ENCODE assay signal across 8 cellular contexts in the genomic region with DNA sequence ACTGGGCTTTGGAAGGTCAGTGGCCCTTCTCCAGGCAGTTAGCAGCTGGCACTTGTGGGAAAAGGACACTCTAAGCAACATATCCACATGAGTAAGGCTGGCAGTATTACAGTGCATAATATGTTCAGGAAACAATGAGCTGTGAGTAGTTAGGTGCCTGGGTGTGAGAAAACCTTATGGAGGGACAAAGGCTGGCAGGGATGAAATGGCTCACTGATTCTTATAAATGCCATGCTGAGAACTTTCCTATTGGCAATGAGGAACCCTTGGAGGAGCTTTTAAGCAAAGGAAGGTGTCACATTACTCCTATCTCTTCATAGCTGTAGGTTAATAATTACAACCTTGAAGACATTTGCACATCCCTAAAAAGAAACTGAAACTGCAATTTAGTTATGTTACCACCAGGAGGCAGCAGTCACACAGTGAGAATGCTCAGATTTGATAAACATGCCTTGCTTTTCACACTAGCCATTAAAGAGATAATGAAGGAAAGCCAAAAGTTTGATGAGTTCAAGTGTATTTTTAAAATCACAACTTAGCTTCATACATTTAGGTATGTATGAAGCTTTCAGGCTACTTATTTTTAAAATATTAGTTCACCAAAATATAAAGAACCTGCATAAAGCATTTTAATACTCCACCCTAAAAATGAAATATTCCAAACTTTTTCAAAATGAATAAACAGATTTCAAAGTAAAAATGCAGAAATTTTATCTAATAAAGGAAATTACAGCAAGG.
DNase-seq lines count a peak whose midpoint lies in the region; ATAC-seq and TF ChIP-seq lines count a peak whose summit lies in the region.

No MANE protein-coding gene starts in this region.

- intact Hi-C loops in cardiac septum (cut with DNase I) = no loop called here
- intact Hi-C loops in PC-9 (cut with micrococcal nuclease; ENCODE audit: unreplicated experiment) = no loop called here
- intact Hi-C loops in transverse colon (cut with DNase I; ENCODE audit: low total_unique reads) = no loop called here

- no peak overlapping the region for H2AFZ ChIP-seq in PC-9

- ATAC-seq in HG03108 (IDR thresholded peaks at IDR 0.05; ENCODE audit: unreplicated experiment) = no peak

- no peaks in the 10 kb centered on the region for H3K9me2 ChIP-seq in PC-9 (ENCODE audit: insufficient read depth)

- in situ Hi-C loops in transverse colon (cut with MboI; ENCODE audit: low pct_ligation_motif_present in 1 of 4, low pct_unique_long_range_greater_than_20kb in 1 of 4, low sequenced_read_pairs in 3 of 4) = loop anchor here in 3 of 4 donors (25.0 kb wide), 1 partner anchor 399 kb away; no protein-coding TSS in a partner anchor

- POLR2A ChIA-PET in PC-9 (lab: Charles Lee; ENCODE audit: unreplicated experiment) = interaction anchor here (0.5 kb wide), 1 partner anchor 449 kb away, joined by 6 read pairs; no protein-coding TSS in a partner anchor

- peaks cover 25% of the 10 kb centered on the region for H3F3A ChIP-seq in PC-9 (ENCODE audit: insufficient read depth, low read depth)

- no peaks in the 10 kb centered on the region for H3K79me2 ChIP-seq in PC-9 (ENCODE audit: low read depth)

- H3K4me2 ChIP-seq in PC-9 = no peak overlapping the region

- H3K27me3 ChIP-seq in cardiac muscle cell (no peaks in the 10 kb centered on the region), PC-9 (ENCODE audit: insufficient read depth, low read depth) (no peaks in the 10 kb centered on the region), transverse colon (no peaks in the 10 kb centered on the region)
- H3K27me3 ChIP-seq in effector memory CD4-positive, alpha-beta T cell (replicated peaks; ENCODE audit: control insufficient read depth, insufficient read depth, low read length, poor library complexity, severe bottlenecking) = no peaks in the 10 kb centered on the region

- DNase-seq in cardiac muscle cell (ENCODE audit: low read depth in 1 of 2, low spot score in 1 of 2) = peak in 1 of 2 donors; percentile 27
- DNase-seq in cardiac septum (ENCODE audit: low spot score) = no peak
- no peak for DNase-seq in PC-9
- DNase-seq in fibroblast of pulmonary artery (ENCODE audit: low read depth) = no peak
- DNase-seq in transverse colon = no peak
- DNase-seq in DMS79 (lab: John Stamatoyannopoulos, UW) = no peak
- no peak for DNase-seq in effector memory CD4-positive, alpha-beta T cell

- H3K27ac ChIP-seq in cardiac muscle cell (no peak overlapping the region), PC-9 (no peak overlapping the region), transverse colon (no peak overlapping the region)
- H3K27ac ChIP-seq in effector memory CD4-positive, alpha-beta T cell (ENCODE audit: insufficient read depth, low read length, poor library complexity, severe bottlenecking) = no peak overlapping the region

- no peak for TF ChIP-seq POLR2A in transverse colon (IDR thresholded peaks at IDR 0.05)

- no peaks in the 10 kb centered on the region for H4K20me1 ChIP-seq in PC-9 (ENCODE audit: insufficient read depth)

- H3K4me1 ChIP-seq in cardiac muscle cell (ENCODE audit: low read depth) = no peaks in the 10 kb centered on the region
- peaks cover 25% of the 10 kb centered on the region for H3K4me1 ChIP-seq in PC-9 (replicated peaks; ENCODE audit: insufficient read depth)
- H3K4me1 ChIP-seq in transverse colon = no peaks in the 10 kb centered on the region
- H3K4me1 ChIP-seq in effector memory CD4-positive, alpha-beta T cell (ENCODE audit: control insufficient read depth, insufficient read depth, low read length, poor library complexity, severe bottlenecking) = no peaks in the 10 kb centered on the region

- no peak for TF ChIP-seq EP300 in transverse colon (IDR thresholded peaks at IDR 0.05; ENCODE audit: low read depth)

- CTCF ChIA-PET in PC-9 (lab: Charles Lee) = no interaction called here

- H3K4me3 ChIP-seq in cardiac muscle cell = no peak overlapping the region
- H3K4me3 ChIP-seq in PC-9 = no peak overlapping the region
- no peak overlapping the region for H3K4me3 ChIP-seq in fibroblast of pulmonary artery (replicated peaks; ENCODE audit: low read depth, low read length)
- H3K4me3 ChIP-seq in transverse colon = no peak overlapping the region
- no peak overlapping the region for H3K4me3 ChIP-seq in effector memory CD4-positive, alpha-beta T cell (ENCODE audit: insufficient read depth, low read depth, low read length, poor library complexity, severe bottlenecking)

- H3K9me3 ChIP-seq in cardiac muscle cell (ENCODE audit: low read depth) (no peaks in the 10 kb centered on the region), PC-9 (ENCODE audit: insufficient read depth, low read depth) (peaks cover 20% of the 10 kb centered on the region), transverse colon (peaks cover 3 to 8% of the 10 kb centered on the region in 2 donors)
- H3K9me3 ChIP-seq in effector memory CD4-positive, alpha-beta T cell (ENCODE audit: control insufficient read depth, low read length) = peaks cover 5% of the 10 kb centered on the region

- TF ChIP-seq CTCF in cardiac muscle cell (IDR thresholded peaks at IDR 0.05; ENCODE audit: low read depth, low read length) = peak; percentile 49
- TF ChIP-seq CTCF in PC-9 (conservative IDR thresholded peaks at IDR 0.05) = peak; percentile 91
- peak; percentile 59 for TF ChIP-seq CTCF in fibroblast of pulmonary artery (IDR thresholded peaks at IDR 0.05; ENCODE audit: low read length, missing control alignments)
- TF ChIP-seq CTCF in transverse colon (IDR thresholded peaks at IDR 0.05) = peak; percentile 39 to 62 (median 54)

- H3K36me3 ChIP-seq in cardiac muscle cell (peaks cover 34% of the 10 kb centered on the region), PC-9 (ENCODE audit: low read depth) (peaks cover 46% of the 10 kb centered on the region), transverse colon (peaks cover 0 to 28% (median 0%) of the 10 kb centered on the region in 4 donors)
- H3K36me3 ChIP-seq in effector memory CD4-positive, alpha-beta T cell (ENCODE audit: control insufficient read depth, insufficient read depth, low read length) = peaks cover 54% of the 10 kb centered on the region

- no TSS peak for BruUV-seq in PC-9 (replicated peaks; lab: Mats Ljungman, UMichigan)
